ENCODE assay signal across 21 cellular contexts in the genomic region with DNA sequence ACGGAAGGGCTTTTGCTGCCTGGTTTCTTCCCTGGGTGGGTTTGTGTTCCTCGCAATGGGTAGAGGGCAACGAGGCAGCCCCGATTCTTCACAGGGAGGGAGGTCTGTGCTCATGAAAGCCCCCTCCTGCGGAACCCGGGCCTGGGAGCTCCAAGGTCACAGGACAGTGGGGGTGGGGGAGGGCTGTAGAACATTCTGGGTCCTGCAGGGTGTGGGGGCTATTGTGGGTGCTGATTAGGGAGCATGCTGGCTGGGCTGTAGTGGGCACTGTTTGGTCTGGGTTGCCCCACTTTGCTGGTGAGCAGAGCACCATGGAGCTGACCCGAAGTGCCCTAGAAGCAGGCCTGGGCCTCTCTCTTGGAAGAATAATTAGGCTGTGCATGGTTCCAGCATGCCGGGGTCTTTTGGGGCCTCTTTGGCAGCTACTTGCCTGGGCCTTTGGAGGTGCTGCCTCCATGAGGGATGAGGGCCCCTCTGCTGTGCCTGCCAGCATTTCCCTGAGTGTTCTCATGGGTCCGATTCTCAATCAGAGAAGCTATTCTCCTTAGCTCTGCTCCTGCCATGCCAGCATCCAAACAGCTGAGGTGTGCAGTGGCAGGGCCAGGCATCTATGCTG.
"Had no signal": no experiment of that assay in that cellular context is flagged by ENCODE, and none has a peak within 500 bp of the region (broad histone marks: within the 10 kb centered on the region; RNA-seq: fewer than 3 reads in every experiment).

No MANE protein-coding gene starts in this region.

- DNase-seq: activated CD4-positive, alpha-beta T cell treated with anti-CD3 and anti-CD28 coated beads for 48 hours; activated CD4-positive, alpha-beta T cell treated with anti-CD3 and anti-CD28 coated beads, Interleukin-2, amount 50 U/mL, for 48 hours; activated naive CD8-positive, alpha-beta T cell treated with anti-CD3 and anti-CD28 coated beads, Interleukin-2, amount 50 U/mL, for 24 hours; activated T-cell treated with anti-CD3 and anti-CD28 coated beads, Interleukin-2, amount 50 U/mL, for 48 hours; amygdala; foreskin keratinocyte; heart right ventricle; pancreas; psoas muscle; stimulated activated CD4-positive, alpha-beta T cell treated with anti-CD3 and anti-CD28 coated beads, Interleukin-15, amount 100 ng/mL, for 24 hours; stimulated activated CD4-positive, alpha-beta T cell treated with anti-CD3 and anti-CD28 coated beads, Interleukin-2, amount 100 ng/mL, for 24 hours; stimulated activated naive B cell treated with anti-CD40 and anti-IgM and Interleukin-4, amounts not matched to agents 10 μg/mL and 1 μg/mL and 100 μg/mL, for 72 hours; T-helper 17 cell; T1000; tibial artery; WERI-Rb-1 had no signal

- ATAC-seq: activated CD4-positive, CD25-positive, alpha-beta regulatory T cell treated with anti-CD3 and anti-CD28 coated beads, Interleukin-2, amount 50 U/mL, for 24 hours; activated naive CD8-positive, alpha-beta T cell treated with anti-CD3 and anti-CD28 coated beads, Interleukin-2, amount 50 U/mL, for 24 hours; foreskin keratinocyte; heart right ventricle; pancreas; psoas muscle; stimulated activated naive B cell treated with anti-CD40 and anti-IgM and Interleukin-4, amounts not matched to agents 10 μg/mL and 1 μg/mL and 100 μg/mL, for 72 hours; T-helper 17 cell had no signal

- H3K27me3 Mint-ChIP-seq: activated naive CD4-positive, alpha-beta T cell treated with anti-CD3 and anti-CD28 coated beads, Interleukin-2, amount 50 U/mL, for 24 hours; activated naive CD8-positive, alpha-beta T cell treated with anti-CD3 and anti-CD28 coated beads, Interleukin-2, amount 50 U/mL, for 24 hours had no signal

- H3K4me3 Mint-ChIP-seq: activated naive CD4-positive, alpha-beta T cell treated with anti-CD3 and anti-CD28 coated beads, Interleukin-2, amount 50 U/mL, for 24 hours; activated naive CD8-positive, alpha-beta T cell treated with anti-CD3 and anti-CD28 coated beads, Interleukin-2, amount 50 U/mL, for 24 hours; memory B cell; natural killer cell treated with Interleukin-12 subunit alpha and Interleukin-12 subunit beta and Interleukin-15 and Interleukin-18, amount 100 ng/mL, for 72 hours; stimulated activated naive B cell treated with anti-CD40 and anti-IgM and Interleukin-4, amounts not matched to agents 10 μg/mL and 1 μg/mL and 100 μg/mL, for 72 hours; T-helper 17 cell had no signal

- H3K27ac Mint-ChIP-seq: activated naive CD4-positive, alpha-beta T cell treated with anti-CD3 and anti-CD28 coated beads, Interleukin-2, amount 50 U/mL, for 24 hours; activated naive CD8-positive, alpha-beta T cell treated with anti-CD3 and anti-CD28 coated beads, Interleukin-2, amount 50 U/mL, for 24 hours; activated T-helper 2 cell treated with anti-CD3 and anti-CD28 coated beads, Interferon-gamma antibody, Interleukin-2, Interleukin-4, amounts not matched to agents 10 μg/mL and 5 μg/mL and 100 μg/mL, durations not matched to agents 14 hours and 24 hours and 36 hours; memory B cell; natural killer cell treated with Interleukin-12 subunit alpha and Interleukin-12 subunit beta and Interleukin-15 and Interleukin-18, amount 100 ng/mL, for 72 hours; stimulated activated naive B cell treated with anti-CD40 and anti-IgM and Interleukin-4, amounts not matched to agents 10 μg/mL and 1 μg/mL and 100 μg/mL, for 72 hours; T-helper 17 cell had no signal

- H3K36me3 Mint-ChIP-seq: activated naive CD4-positive, alpha-beta T cell treated with anti-CD3 and anti-CD28 coated beads, Interleukin-2, amount 50 U/mL, for 24 hours; natural killer cell treated with Interleukin-12 subunit alpha and Interleukin-12 subunit beta and Interleukin-15 and Interleukin-18, amount 100 ng/mL, for 72 hours; stimulated activated naive B cell treated with anti-CD40 and anti-IgM and Interleukin-4, amounts not matched to agents 10 μg/mL and 1 μg/mL and 100 μg/mL, for 72 hours had no signal

- H3K4me1 Mint-ChIP-seq: activated naive CD4-positive, alpha-beta T cell treated with anti-CD3 and anti-CD28 coated beads, Interleukin-2, amount 50 U/mL, for 24 hours; activated naive CD8-positive, alpha-beta T cell treated with anti-CD3 and anti-CD28 coated beads, Interleukin-2, amount 50 U/mL, for 24 hours; memory B cell; stimulated activated naive B cell treated with anti-CD40 and anti-IgM and Interleukin-4, amounts not matched to agents 10 μg/mL and 1 μg/mL and 100 μg/mL, for 72 hours; T-helper 17 cell had no signal

- H3K9me3 Mint-ChIP-seq: activated naive CD4-positive, alpha-beta T cell treated with anti-CD3 and anti-CD28 coated beads, Interleukin-2, amount 50 U/mL, for 24 hours; activated naive CD8-positive, alpha-beta T cell treated with anti-CD3 and anti-CD28 coated beads, Interleukin-2, amount 50 U/mL, for 24 hours; activated T-helper 2 cell treated with anti-CD3 and anti-CD28 coated beads, Interferon-gamma antibody, Interleukin-2, Interleukin-4, amounts not matched to agents 10 μg/mL and 5 μg/mL and 100 μg/mL, durations not matched to agents 14 hours and 24 hours and 36 hours had no signal
